ENCODE assay signal across 14 cellular contexts in the genomic region with DNA sequence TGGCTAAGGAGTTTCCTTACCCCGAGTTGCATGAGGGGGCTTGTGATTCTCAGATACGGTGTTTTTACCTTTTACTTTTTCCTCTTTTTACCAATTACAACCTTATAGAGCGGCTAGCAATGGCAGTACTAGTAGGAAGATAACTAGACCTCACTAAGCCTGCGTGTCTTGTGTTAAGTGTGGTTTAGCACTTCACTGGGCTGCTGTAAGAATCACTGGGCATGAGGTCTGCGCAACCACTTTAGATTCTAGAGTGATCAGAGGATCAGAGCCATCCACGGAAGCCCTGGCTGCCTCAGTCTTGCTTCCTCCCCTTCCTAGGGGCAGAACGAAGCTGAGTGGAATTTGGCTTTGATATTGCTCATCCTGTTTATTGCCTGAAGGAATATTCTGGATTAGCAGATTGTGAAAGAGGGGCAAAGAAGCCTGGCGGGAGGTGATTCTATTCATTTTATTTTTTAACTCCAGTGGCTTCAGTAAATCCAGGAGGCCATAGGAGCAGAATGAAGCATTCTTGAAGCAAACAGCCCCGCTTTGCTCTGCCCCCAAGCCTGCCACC.
DNase-seq lines count a peak whose midpoint lies in the region; ATAC-seq, FAIRE-seq and TF ChIP-seq lines count a peak whose summit lies in the region.
"Had no signal": no experiment of that assay in that cellular context is flagged by ENCODE, and none has a peak within 500 bp of the region (broad histone marks: within the 10 kb centered on the region; RNA-seq: fewer than 3 reads in every experiment).

No MANE protein-coding gene starts in this region.

- H3K9me3 Mint-ChIP-seq in WTC11 (no peaks in the 10 kb centered on the region), nephron progenitor cell (peaks cover 5% of the 10 kb centered on the region)

- ATAC-seq in HG02798 (IDR thresholded peaks at IDR 0.05; ENCODE audit: poor library complexity, unreplicated experiment), result peak; percentile 61
- ATAC-seq in WTC11, result peak; percentile 15
- no peak for ATAC-seq in HG03469 (IDR thresholded peaks at IDR 0.05; ENCODE audit: unreplicated experiment)
- no peak for ATAC-seq in GM18870 (IDR thresholded peaks at IDR 0.05; ENCODE audit: unreplicated experiment)

- CTCF ChIA-PET in WTC11 (lab: Charles Lee), result interaction anchor here (1.0 to 3.7 kb wide), 7 partner anchors 8 to 111 kb away, joined by 5 to 27 read pairs (median 13); no protein-coding TSS in a partner anchor

- POLR2A ChIA-PET in WTC11 (lab: Charles Lee), result no interaction called here

- TF ChIP-seq POLR2A in GM12891 (IDR thresholded peaks at IDR 0.05; ENCODE audit: low read depth, low read length), result no peak

- peak; percentile 82 for FAIRE-seq in GM12891 (lab: Jason Lieb, UNC)

- DNase-seq in GM12891 (ENCODE audit: insufficient read length, low spot score) (no peak), WTC11 (ENCODE audit: low spot score) (no peak), nephron progenitor cell (no peak), hippocampal formation (lab: John Stamatoyannopoulos, UW) (no peak), GM10266 (ENCODE audit: extremely low spot score) (no peak)
- DNase-seq: activated CD8-positive, alpha-beta T cell treated with anti-CD3 and anti-CD28 coated beads for 36 hours; COR-L47; effector CD4-positive, alpha-beta T cell; NCI-H1694 treated with DMSO at 0.1 percent for 48 hours; stimulated activated CD4-positive, alpha-beta T cell treated with anti-CD3 and anti-CD28 coated beads, Interleukin-15, amount 100 ng/mL, for 24 hours; SW 1271 had no signal

- H3K27ac Mint-ChIP-seq in WTC11 (peak overlapping the region; percentile 71), nephron progenitor cell (peak overlapping the region; percentile 87)
- H3K27ac Mint-ChIP-seq: activated CD8-positive, alpha-beta T cell treated with anti-CD3 and anti-CD28 coated beads for 36 hours had no signal

- TF ChIP-seq CTCF in WTC11 (IDR thresholded peaks at IDR 0.05) (no peak), nephron progenitor cell (IDR thresholded peaks at IDR 0.05) (no peak), GM10266 (IDR thresholded peaks at IDR 0.05; ENCODE audit: control insufficient read depth, insufficient read depth, low read depth, missing control alignments) (no peak)

- H3K4me1 Mint-ChIP-seq in WTC11 (peaks cover 42% of the 10 kb centered on the region), nephron progenitor cell (peaks cover 29% of the 10 kb centered on the region)

- no peaks in the 10 kb centered on the region for H3K36me3 Mint-ChIP-seq in WTC11
- H3K36me3 Mint-ChIP-seq in nephron progenitor cell (ENCODE audit: low read depth), result peaks cover 9% of the 10 kb centered on the region

- no peaks in the 10 kb centered on the region for H3K27me3 Mint-ChIP-seq in WTC11 (ENCODE audit: low read depth)
- no peaks in the 10 kb centered on the region for H3K27me3 Mint-ChIP-seq in nephron progenitor cell (ENCODE audit: low read depth, poor library complexity)
- H3K27me3 Mint-ChIP-seq: activated CD8-positive, alpha-beta T cell treated with anti-CD3 and anti-CD28 coated beads for 36 hours had no signal

- H3K4me3 Mint-ChIP-seq in WTC11 (no peak overlapping the region), nephron progenitor cell (peak overlapping the region; percentile 31)
- H3K4me3 Mint-ChIP-seq: activated CD8-positive, alpha-beta T cell treated with anti-CD3 and anti-CD28 coated beads for 36 hours had no signal

TF ChIP-seq in GM12891, 5 proteins besides CTCF, POLR2A, EP300 and RAD21:
- no peak for TF ChIP-seq PAX5 (IDR thresholded peaks at IDR 0.05; ENCODE audit: insufficient read depth, low read length, severe bottlenecking)
- no peak for TF ChIP-seq TAF1 (IDR thresholded peaks at IDR 0.05; ENCODE audit: low read depth, low read length)
- no peak for TF ChIP-seq POLR2AphosphoS5 (IDR thresholded peaks at IDR 0.05; ENCODE audit: low read depth, low read length)
- no peak for TF ChIP-seq POU2F2 (IDR thresholded peaks at IDR 0.05; ENCODE audit: low read depth, low read length)
- no peak for TF ChIP-seq SPI1 (IDR thresholded peaks at IDR 0.05; ENCODE audit: low read depth, low read length)
TF ChIP-seq in GM12891: peak in this region for 0.

TF ChIP-seq in WTC11, 78 proteins besides CTCF, POLR2A, EP300 and RAD21:
- TF ChIP-seq RELA (CRISPR knock-in tag; IDR thresholded peaks at IDR 0.05; ENCODE audit: borderline replicate concordance), result no peak

Comparison
In these comparisons a context has a peak if more than half of its experiments do, and no peak if none do; other contexts are left out.
1. ATAC-seq: peak in HG02798 (single experiment) and WTC11 (single experiment); none in HG03469 (single experiment) and GM18870 (single experiment).